ENCODE assay signal across 20 cellular contexts in genomic region chr18:48644029-48644428, GRCh38.
DNase-seq lines count a peak whose midpoint lies in the region; ATAC-seq, FAIRE-seq and TF ChIP-seq lines count a peak whose summit lies in the region.
"Had no signal": no experiment of that assay in that cellular context is flagged by ENCODE, and none has a peak within 500 bp of the region (broad histone marks: within the 10 kb centered on the region; RNA-seq: fewer than 3 reads in every experiment).

No MANE protein-coding gene starts in this region.

- H3K27me3 ChIP-seq in liver (ENCODE audit: control insufficient read depth in 4 of 4, insufficient read depth in 4 of 4, low read length in 3 of 4) (no peaks in the 10 kb centered on the region), HepG2 (ENCODE audit: control insufficient read depth in 1 of 2, insufficient read depth in 2 of 2, low read length in 2 of 2) (no peaks in the 10 kb centered on the region), MG63 (no peaks in the 10 kb centered on the region)
- H3K27me3 ChIP-seq: BLaER1 had no signal

- intact Hi-C loops in HepG2 (cut with micrococcal nuclease; ENCODE audit: unreplicated experiment) = no loop called here

- H3K4me3 Mint-ChIP-seq in chondrocyte (ENCODE audit: unreplicated experiment) = no peak overlapping the region
- H3K4me3 Mint-ChIP-seq: CD14-positive monocyte; CD4-positive, alpha-beta memory T cell; GM23338 had no signal

- H3K79me2 ChIP-seq in HepG2 (ENCODE audit: insufficient read depth, low read length) = no peaks in the 10 kb centered on the region

- CTCF ChIA-PET in HepG2 (lab: Yijun Ruan, JAX; ENCODE audit: low intra/inter-chr PET ratio, low total read pairs) = no interaction called here

- in situ Hi-C loops in HepG2 (cut with HindIII; ENCODE audit: extremely low pct_ligation_motif_present, low pct_unique_long_range_greater_than_20kb) = no loop called here

- H3K27me3 Mint-ChIP-seq in chondrocyte (ENCODE audit: low read depth) = no peaks in the 10 kb centered on the region

- TF ChIP-seq CTCF in liver (IDR thresholded peaks at IDR 0.05; ENCODE audit: low read depth, low read length, missing input control) = no peak
- no peak for TF ChIP-seq CTCF in HepG2 (CRISPR knock-in tag; IDR thresholded peaks at IDR 0.05)
- no peak for TF ChIP-seq CTCF in chondrocyte (IDR thresholded peaks at IDR 0.05)

- H3K9me3 Mint-ChIP-seq in chondrocyte (ENCODE audit: low read depth) = peaks cover 8% of the 10 kb centered on the region

- peaks cover 0 to 8% (median 0%) of the 10 kb centered on the region in 4 donors for H3K4me1 ChIP-seq in liver (ENCODE audit: control insufficient read depth in 4 of 4, insufficient read depth in 4 of 4, low read length in 3 of 4)
- peaks cover 5% of the 10 kb centered on the region for H3K4me1 ChIP-seq in HepG2 (ENCODE audit: insufficient read depth, low read length)
- H3K4me1 ChIP-seq: BLaER1 had no signal

- H3K4me3 ChIP-seq in liver (ENCODE audit: low read depth in 1 of 3, low read length in 3 of 3) (no peak overlapping the region), HepG2 (replicated peaks in 1 of 3; ENCODE audit: insufficient read depth in 1 of 3, low read depth in 2 of 3, low read length in 3 of 3) (no peak overlapping the region), MG63 (no peak overlapping the region)
- H3K4me3 ChIP-seq: BLaER1, GM23338 had no signal

- H3K4me2 ChIP-seq in HepG2 (ENCODE audit: low read depth, low read length) = no peak overlapping the region
- H3K4me2 ChIP-seq: BLaER1, GM23338 had no signal

- H3K36me3 ChIP-seq in liver (ENCODE audit: control insufficient read depth in 4 of 4, insufficient read depth in 3 of 4, low read depth in 1 of 4, low read length in 3 of 4) = peaks cover 0 to 2% (median 2%) of the 10 kb centered on the region in 4 donors
- H3K36me3 ChIP-seq in HepG2 (replicated peaks in 1 of 2; ENCODE audit: control insufficient read depth in 1 of 2, insufficient read depth in 2 of 2, low read length in 2 of 2) = peaks cover 3 to 22% of the 10 kb centered on the region in 2 experiments; a peak in 4 of 5 replicates
- H3K36me3 ChIP-seq in MG63 = peaks cover 2% of the 10 kb centered on the region; the same call in 1 of the 2 replicates

- peaks cover 58% of the 10 kb centered on the region for H3K4me1 Mint-ChIP-seq in chondrocyte (ENCODE audit: low read depth)
- H3K4me1 Mint-ChIP-seq: CD14-positive monocyte; CD4-positive, alpha-beta memory T cell had no signal

- POLR2A ChIA-PET in HepG2 (lab: Yijun Ruan, JAX) = no interaction called here

- no peaks in the 10 kb centered on the region for H4K20me1 ChIP-seq in HepG2 (ENCODE audit: insufficient read depth, low read length)

- no peak for TF ChIP-seq RAD21 in liver (IDR thresholded peaks at IDR 0.05)
- no peak for TF ChIP-seq RAD21 in HepG2 (CRISPR knock-in tag; IDR thresholded peaks at IDR 0.05)

- peak overlapping the region; percentile 36 for H3K27ac Mint-ChIP-seq in chondrocyte (ENCODE audit: unreplicated experiment)
- H3K27ac Mint-ChIP-seq: GM23338 had no signal

- no peak for DNase-seq in HepG2 (ENCODE audit: low spot score)
- DNase-seq in chondrocyte (ENCODE audit: low spot score) = no peak
- DNase-seq in mesenteric fat pad (ENCODE audit: low spot score) = peak; percentile 18
- no peak for DNase-seq in MG63
- DNase-seq in anterior cingulate cortex (lab: John Stamatoyannopoulos, UW) = no peak
- no peak for DNase-seq in stimulated activated CD4-positive, alpha-beta T cell treated with anti-CD3 and anti-CD28 coated beads, Interleukin-15, amount 100 ng/mL, for 24 hours
- DNase-seq: 8988T; CD4-positive, alpha-beta memory T cell; DMS153; DMS79; GDM1; HCEC 1CT had no signal

- no TSS peak for BruUV-seq in HepG2 (replicated peaks; lab: Mats Ljungman, UMichigan)

- WGBS in liver = 67% methylated on average over 5 of the region's 5 CpGs
- WGBS in HepG2 (ENCODE audit: low lambda C conversion rate) = 96% methylated on average over 5 of the region's 5 CpGs

- no peak for TF ChIP-seq EP300 in HepG2 (IDR thresholded peaks at IDR 0.05; ENCODE audit: low read depth in 2 of 2, low read length in 2 of 2)
- TF ChIP-seq EP300 in HepG2 (CRISPR knock-in tag; IDR thresholded peaks at IDR 0.05; ENCODE audit: borderline replicate concordance) = no peak

- no peak for TF ChIP-seq POLR2A in HepG2 (IDR thresholded peaks at IDR 0.05; ENCODE audit: insufficient read depth in 1 of 2, low read depth in 2 of 2, low read length in 2 of 2)

- H3K27ac ChIP-seq in liver (ENCODE audit: low read depth in 1 of 2, low read length in 2 of 2) (no peak overlapping the region), HepG2 (ENCODE audit: extremely low read length, insufficient read depth, low read length) (no peak overlapping the region)
- H3K27ac ChIP-seq: BLaER1 had no signal

- no peaks in the 10 kb centered on the region for H3K9me3 ChIP-seq in liver (ENCODE audit: control insufficient read depth in 4 of 4, low read length in 3 of 4)
- H3K9me3 ChIP-seq in HepG2 (ENCODE audit: low read length) = no peaks in the 10 kb centered on the region
- no peaks in the 10 kb centered on the region for H3K9me3 ChIP-seq in MG63
- H3K9me3 ChIP-seq: BLaER1 had no signal

- H2AFZ ChIP-seq in HepG2 (ENCODE audit: low read length) = no peak overlapping the region
- H2AFZ ChIP-seq: GM23338 had no signal

- FAIRE-seq in HepG2 (lab: Jason Lieb, UNC) = no peak
- FAIRE-seq: GM12892, GM18507, H54, HTR-8/SVneo had no signal

- peaks cover 34% of the 10 kb centered on the region for H3K36me3 Mint-ChIP-seq in chondrocyte (ENCODE audit: low read depth)

- H3K9ac ChIP-seq in liver (ENCODE audit: low read depth in 1 of 2, low read length in 2 of 2) (no peak overlapping the region), HepG2 (ENCODE audit: insufficient read depth, low read depth, low read length) (no peak overlapping the region)
- H3K9ac ChIP-seq: BLaER1 had no signal

- no peak for ATAC-seq in HepG2
- ATAC-seq: GM23338 had no signal

TF ChIP-seq in liver, 16 proteins besides CTCF, POLR2A, EP300 and RAD21:
- TF ChIP-seq, protein P1, sequence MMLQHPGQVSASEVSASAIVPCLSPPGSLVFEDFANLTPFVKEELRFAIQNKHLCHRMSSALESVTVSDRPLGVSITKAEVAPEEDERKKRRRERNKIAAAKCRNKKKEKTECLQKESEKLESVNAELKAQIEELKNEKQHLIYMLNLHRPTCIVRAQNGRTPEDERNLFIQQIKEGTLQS (IDR thresholded peaks at IDR 0.05) = no peak
- TF ChIP-seq FOXA2 (IDR thresholded peaks at IDR 0.05) (peak; percentile 22), GABPA (IDR thresholded peaks at IDR 0.05 in 1 of 2, conservative IDR thresholded peaks at IDR 0.05 in 1 of 2) (no peak), HNF4A (conservative IDR thresholded peaks at IDR 0.05) (peak; percentile 22 to 34)

TF ChIP-seq in HepG2, 621 proteins besides CTCF, POLR2A, EP300 and RAD21 (continues in another document):
- no peak for TF ChIP-seq NFE2 (CRISPR knock-in tag; IDR thresholded peaks at IDR 0.05)
- no peak for TF ChIP-seq ZNF205 (CRISPR knock-in tag; IDR thresholded peaks at IDR 0.05)
- TF ChIP-seq, protein P2, sequence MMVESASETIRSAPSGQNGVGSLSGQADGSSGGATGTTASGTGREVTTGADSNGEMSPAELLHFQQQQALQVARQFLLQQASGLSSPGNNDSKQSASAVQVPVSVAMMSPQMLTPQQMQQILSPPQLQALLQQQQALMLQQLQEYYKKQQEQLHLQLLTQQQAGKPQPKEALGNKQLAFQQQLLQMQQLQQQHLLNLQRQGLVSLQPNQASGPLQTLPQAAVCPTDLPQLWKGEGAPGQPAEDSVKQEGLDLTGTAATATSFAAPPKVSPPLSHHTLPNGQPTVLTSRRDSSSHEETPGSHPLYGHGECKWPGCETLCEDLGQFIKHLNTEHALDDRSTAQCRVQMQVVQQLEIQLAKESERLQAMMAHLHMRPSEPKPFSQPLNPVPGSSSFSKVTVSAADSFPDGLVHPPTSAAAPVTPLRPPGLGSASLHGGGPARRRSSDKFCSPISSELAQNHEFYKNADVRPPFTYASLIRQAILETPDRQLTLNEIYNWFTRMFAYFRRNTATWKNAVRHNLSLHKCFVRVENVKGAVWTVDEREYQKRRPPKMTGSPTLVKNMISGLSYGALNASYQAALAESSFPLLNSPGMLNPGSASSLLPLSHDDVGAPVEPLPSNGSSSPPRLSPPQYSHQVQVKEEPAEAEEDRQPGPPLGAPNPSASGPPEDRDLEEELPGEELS (CRISPR knock-in tag; IDR thresholded peaks at IDR 0.05) = no peak
- TF ChIP-seq GTF2F1 (IDR thresholded peaks at IDR 0.05; ENCODE audit: low read length) = no peak
- no peak for TF ChIP-seq ZNF777 (CRISPR knock-in tag; IDR thresholded peaks at IDR 0.05)
- TF ChIP-seq GPBP1L1 (CRISPR knock-in tag; IDR thresholded peaks at IDR 0.05) = no peak
- TF ChIP-seq JUND (CRISPR knock-in tag; IDR thresholded peaks at IDR 0.05) = no peak
- no peak for TF ChIP-seq RCOR2 (CRISPR knock-in tag; IDR thresholded peaks at IDR 0.05)
- no peak for TF ChIP-seq RFX1 (IDR thresholded peaks at IDR 0.05)
- no peak for TF ChIP-seq ZNF580 (CRISPR knock-in tag; IDR thresholded peaks at IDR 0.05; ENCODE audit: borderline replicate concordance, low read depth)
